8 cellular contexts compared by ENCODE assay signal in the genomic region with DNA sequence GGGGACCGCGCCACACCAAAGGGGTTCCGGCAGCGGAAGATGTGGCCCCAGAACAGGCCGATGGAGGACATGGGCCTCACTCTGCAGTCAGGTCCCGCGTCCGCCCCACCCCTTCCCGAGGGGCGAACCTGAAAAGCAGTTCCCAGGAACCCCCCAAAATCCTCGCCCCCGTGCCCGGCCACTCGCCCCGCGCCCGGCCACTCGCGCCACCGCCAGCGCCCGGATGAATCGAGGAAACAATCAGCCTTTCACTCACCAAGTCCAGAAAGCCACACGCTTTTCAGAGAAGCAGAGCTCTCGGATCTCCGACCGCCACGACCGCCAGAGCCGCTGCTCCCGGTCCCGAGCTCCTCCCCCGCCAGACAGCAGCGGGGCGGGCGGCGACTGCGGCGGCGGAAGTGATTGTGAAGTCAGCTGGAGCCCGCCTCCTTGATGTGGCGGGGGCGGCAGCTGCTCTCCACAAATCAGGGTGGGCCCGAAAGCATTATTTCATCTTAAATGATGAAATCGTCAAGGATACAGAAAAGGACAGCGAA. TPM values are rescaled to one million over a fixed set of nuclear protein-coding genes. Genes with fewer than 3 reads are reported as not detected.
DNase-seq lines count a peak whose midpoint lies in the region; ATAC-seq and TF ChIP-seq lines count a peak whose summit lies in the region.

A gene with protein sequence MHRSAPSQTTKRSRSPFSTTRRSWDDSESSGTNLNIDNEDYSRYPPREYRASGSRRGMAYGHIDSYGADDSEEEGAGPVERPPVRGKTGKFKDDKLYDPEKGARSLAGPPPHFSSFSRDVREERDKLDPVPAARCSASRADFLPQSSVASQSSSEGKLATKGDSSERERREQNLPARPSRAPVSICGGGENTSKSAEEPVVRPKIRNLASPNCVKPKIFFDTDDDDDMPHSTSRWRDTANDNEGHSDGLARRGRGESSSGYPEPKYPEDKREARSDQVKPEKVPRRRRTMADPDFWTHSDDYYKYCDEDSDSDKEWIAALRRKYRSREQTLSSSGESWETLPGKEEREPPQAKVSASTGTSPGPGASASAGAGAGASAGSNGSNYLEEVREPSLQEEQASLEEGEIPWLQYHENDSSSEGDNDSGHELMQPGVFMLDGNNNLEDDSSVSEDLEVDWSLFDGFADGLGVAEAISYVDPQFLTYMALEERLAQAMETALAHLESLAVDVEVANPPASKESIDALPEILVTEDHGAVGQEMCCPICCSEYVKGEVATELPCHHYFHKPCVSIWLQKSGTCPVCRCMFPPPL (minus strand): TSS at position 338 of the 536 bp plus-strand sequence. CDS start 2,380 bp downstream, outside the sequence.

- peak within 1 kb of the TSS; percentile 89 for H2AFZ ChIP-seq in PC-9

- no peaks in the 10 kb centered on the region for H3F3A ChIP-seq in PC-9 (ENCODE audit: insufficient read depth, low read depth)

- no peak for TF ChIP-seq CTCF in PC-9 (conservative IDR thresholded peaks at IDR 0.05)

- POLR2A ChIA-PET in PC-9 (lab: Charles Lee; ENCODE audit: unreplicated experiment): interaction anchor here (0.6 kb wide), 2 partner anchors 14 to 732 kb away, joined by 4 to 7 read pairs; a partner anchor contains a TSS

- H4K20me1 ChIP-seq in PC-9 (ENCODE audit: insufficient read depth): no peaks in the 10 kb centered on the region

- H3K36me3 ChIP-seq in PC-9 (ENCODE audit: low read depth) (no peaks in the 10 kb centered on the region), muscle layer of colon (ENCODE audit: insufficient read depth, low read length) (no peaks in the 10 kb centered on the region)

- ATAC-seq in GM19468 (IDR thresholded peaks at IDR 0.05; ENCODE audit: extremely low read depth, unreplicated experiment): peak; percentile 48
- ATAC-seq in esophagus mucosa: peak; percentile 74

- no peaks in the 10 kb centered on the region for H3K27me3 ChIP-seq in PC-9 (ENCODE audit: insufficient read depth, low read depth)
- H3K27me3 ChIP-seq in muscle layer of colon (ENCODE audit: control insufficient read depth in 1 of 2, insufficient read depth in 2 of 2, low read length in 2 of 2): peaks cover 0 to 13% of the 10 kb centered on the region in 2 donors

- CTCF ChIA-PET in PC-9 (lab: Charles Lee): no interaction called here

- H3K4me1 ChIP-seq in PC-9 (replicated peaks; ENCODE audit: insufficient read depth): 0 out of 2 replicates have a peak, but pooled peaks cover 8% of the 10 kb centered on the region
- H3K4me1 ChIP-seq in muscle layer of colon (ENCODE audit: insufficient read depth, low read length): peaks cover 4% of the 10 kb centered on the region

- H3K27ac ChIP-seq in PC-9 (no peak within 1 kb of the TSS), muscle layer of colon (ENCODE audit: low read depth, low read length) (peak within 1 kb of the TSS; percentile 69)

- no peaks in the 10 kb centered on the region for H3K79me2 ChIP-seq in PC-9 (ENCODE audit: low read depth)

- H3K9me2 ChIP-seq in PC-9 (ENCODE audit: insufficient read depth): no peaks in the 10 kb centered on the region

- H3K9me3 ChIP-seq in PC-9 (ENCODE audit: insufficient read depth, low read depth) (no peaks in the 10 kb centered on the region), muscle layer of colon (ENCODE audit: low read length) (no peaks in the 10 kb centered on the region)

- DNase-seq in COLO668 (lab: John Stamatoyannopoulos, UW; ENCODE audit: unreplicated experiment): peak; percentile 5
- peak; percentile 41 for DNase-seq in HT-29 (ENCODE audit: low spot score)
- peak; percentile 53 to 59 for DNase-seq in PC-9
- DNase-seq in activated T-cell treated with anti-CD3 and anti-CD28 coated beads, Interleukin-2, amount 50 U/mL, for 48 hours: peak; percentile 74 to 76
- peak; percentile 32 to 39 for DNase-seq in stimulated activated CD8-positive, alpha-beta memory T cell treated with anti-CD3 and anti-CD28 coated beads, Interleukin-7, amount 100 ng/mL, for 1 hour (ENCODE audit: low read depth in 2 of 2)

- BruUV-seq in PC-9 (replicated peaks; lab: Mats Ljungman, UMichigan): TSS peak; percentile 26

- peak within 1 kb of the TSS; percentile 62 for H3K4me3 ChIP-seq in PC-9
- peak within 1 kb of the TSS; percentile 47 to 54 for H3K4me3 ChIP-seq in muscle layer of colon (ENCODE audit: low read depth in 1 of 2, low read length in 2 of 2)

- intact Hi-C loops in PC-9 (cut with micrococcal nuclease; ENCODE audit: unreplicated experiment): no loop called here

- H3K9ac ChIP-seq in muscle layer of colon (ENCODE audit: low read length): peak within 1 kb of the TSS; percentile 55

- H3K4me2 ChIP-seq in PC-9: peak within 1 kb of the TSS; percentile 89

RNA-seq across cellular contexts. Expression of the gene that starts here (rescaled TPM):
- 9.5 and 14.4 TPM in 2 replicates for total RNA-seq in HT-29 (2014; rRNA removed; shearing (Covaris generic))
- 22.7 and 27.7 TPM in 2 replicates for total RNA-seq in PC-9 (2021)
- 10.6 TPM for total RNA-seq in esophagus mucosa

Comparison
In these comparisons a context has a peak if more than half of its experiments do, and no peak if none do; other contexts are left out.
1. DNase-seq: peak in every context shown above with its lines; median percentile 75 in activated T-cell treated with anti-CD3 and anti-CD28 coated beads, Interleukin-2, amount 50 U/mL, for 48 hours; 56 in PC-9; 41 in HT-29; 36 in stimulated activated CD8-positive, alpha-beta memory T cell treated with anti-CD3 and anti-CD28 coated beads, Interleukin-7, amount 100 ng/mL, for 1 hour; 5 in COLO668.